Comparison of ENCODE assay signal across 8 cellular contexts in genomic region chr14:95534299-95535225, GRCh38. TPM values are rescaled to one million over a fixed set of nuclear protein-coding genes. Genes with fewer than 3 reads are reported as not detected.
A peak's percentile ranks its signal among the peaks of the same experiment; 100 is the strongest.
DNase-seq lines count a peak whose midpoint lies in the region; ATAC-seq and TF ChIP-seq lines count a peak whose summit lies in the region.

Gene GLRX5 (plus strand): TSS chr14:95535050. CDS start chr14:95535090, 40 bp downstream.

- H3K4me1 Mint-ChIP-seq in T-helper 17 cell: peaks cover 53% of the 10 kb centered on the region

- H3K36me3 Mint-ChIP-seq in T-helper 17 cell (ENCODE audit: low read depth): no peaks in the 10 kb centered on the region

- intact Hi-C loops in left cardiac atrium (cut with DNase I) (no loop called here), posterior vena cava (cut with DNase I) (no loop called here), upper lobe of right lung (cut with DNase I) (no loop called here)

- H3K4me3 Mint-ChIP-seq in T-helper 17 cell: peak within 1 kb of the TSS; percentile 96

- TF ChIP-seq CTCF in upper lobe of right lung (IDR thresholded peaks at IDR 0.05): peak; percentile 13

- peak; percentile 69 for TF ChIP-seq POLR2A in GM15510 (IDR thresholded peaks at IDR 0.05; ENCODE audit: borderline replicate concordance, extremely low read depth, insufficient read length)

- H3K4me1 ChIP-seq in upper lobe of right lung: peaks cover 43% of the 10 kb centered on the region

- no peaks in the 10 kb centered on the region for H3K9me3 ChIP-seq in T-helper 17 cell (ENCODE audit: control insufficient read depth, low read length, poor library complexity, severe bottlenecking)
- no peaks in the 10 kb centered on the region for H3K9me3 ChIP-seq in upper lobe of right lung

- peak within 1 kb of the TSS; percentile 98 for H3K27ac Mint-ChIP-seq in T-helper 17 cell

- peak; percentile 88 for ATAC-seq in HG02885 (IDR thresholded peaks at IDR 0.05; ENCODE audit: poor library complexity, unreplicated experiment)
- ATAC-seq in T-helper 17 cell: peak; percentile 88
- ATAC-seq in left cardiac atrium: peak; percentile 96 to 98
- peak; percentile 98 for ATAC-seq in upper lobe of right lung

- H3K27ac ChIP-seq in upper lobe of right lung: peak within 1 kb of the TSS; percentile 87

- peak within 1 kb of the TSS; percentile 81 for H3K4me3 ChIP-seq in upper lobe of right lung

- DNase-seq in NCI-H1694 treated with DMSO at 0.1 percent for 48 hours (lab: John Stamatoyannopoulos, UW) (peak; percentile 100), T-helper 17 cell (peak; percentile 92 to 95 (median 93)), amygdala (lab: John Stamatoyannopoulos, UW) (peak; percentile 88 to 100 (median 99)), left cardiac atrium (peak; percentile 98), posterior vena cava (ENCODE audit: low spot score) (peak; percentile 99), upper lobe of right lung (peak; percentile 97)

- H3K27me3 ChIP-seq in upper lobe of right lung: no peaks in the 10 kb centered on the region

- no peaks in the 10 kb centered on the region for H3K36me3 ChIP-seq in upper lobe of right lung

- H3K27me3 Mint-ChIP-seq in T-helper 17 cell: no peaks in the 10 kb centered on the region

RNA-seq across cellular contexts. Expression of gene GLRX5, which starts in this region (rescaled TPM):
- total RNA-seq in T-helper 17 cell (10 to 100 TPM; 14.8 to 17.7 TPM), left cardiac atrium (10 to 100 TPM; 59.7 to 78.1 TPM), posterior vena cava (10 to 100 TPM; 21.7 to 25.6 TPM), upper lobe of right lung (27.2 TPM)

Comparison
In these comparisons a context has a peak if more than half of its experiments do, and no peak if none do; other contexts are left out.
1. Peak in every context shown above with its lines: DNase-seq, ATAC-seq, H3K4me3 ChIP-seq and H3K27ac ChIP-seq.